In genomic region chr12:110846615-110847566, GRCh38 we compare ENCODE assay signal across 1 cellular context.
TF ChIP-seq lines count a peak whose summit lies in the region.

Gene CCDC63, plus strand, starts transcription at chr12:110846987. Its CDS starts 5,968 bp downstream, at chr12:110852955.

TF ChIP-seq in HepG2, 621 proteins besides CTCF, POLR2A, EP300 and RAD21 (continued from another document):
- TF ChIP-seq, protein P1, sequence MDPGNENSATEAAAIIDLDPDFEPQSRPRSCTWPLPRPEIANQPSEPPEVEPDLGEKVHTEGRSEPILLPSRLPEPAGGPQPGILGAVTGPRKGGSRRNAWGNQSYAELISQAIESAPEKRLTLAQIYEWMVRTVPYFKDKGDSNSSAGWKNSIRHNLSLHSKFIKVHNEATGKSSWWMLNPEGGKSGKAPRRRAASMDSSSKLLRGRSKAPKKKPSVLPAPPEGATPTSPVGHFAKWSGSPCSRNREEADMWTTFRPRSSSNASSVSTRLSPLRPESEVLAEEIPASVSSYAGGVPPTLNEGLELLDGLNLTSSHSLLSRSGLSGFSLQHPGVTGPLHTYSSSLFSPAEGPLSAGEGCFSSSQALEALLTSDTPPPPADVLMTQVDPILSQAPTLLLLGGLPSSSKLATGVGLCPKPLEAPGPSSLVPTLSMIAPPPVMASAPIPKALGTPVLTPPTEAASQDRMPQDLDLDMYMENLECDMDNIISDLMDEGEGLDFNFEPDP (CRISPR knock-in tag; conservative IDR thresholded peaks at IDR 0.05) = no peak
- TF ChIP-seq ZNF552 (CRISPR knock-in tag; IDR thresholded peaks at IDR 0.05; ENCODE audit: borderline replicate concordance) (no peak), ZNF687 (CRISPR knock-in tag; IDR thresholded peaks at IDR 0.05) (peak; percentile 67), ARID2 (CRISPR knock-in tag; IDR thresholded peaks at IDR 0.05; ENCODE audit: borderline replicate concordance) (peak; percentile 98), ZNF510 (CRISPR knock-in tag; IDR thresholded peaks at IDR 0.05; ENCODE audit: low read depth) (no peak), BORCS8-MEF2B (CRISPR knock-in tag; IDR thresholded peaks at IDR 0.05) (0 out of 2 replicates have a peak, but pooled peaks have one; percentile 41), ZBTB4 (CRISPR knock-in tag; IDR thresholded peaks at IDR 0.05; ENCODE audit: borderline replicate concordance) (peak; percentile 49; the same call in 1 of the 2 replicates), HNF4A (CRISPR knock-in tag; IDR thresholded peaks at IDR 0.05) (0 out of 2 replicates have a peak, but pooled peaks have one; percentile 8), ATF2 (CRISPR knock-in tag; IDR thresholded peaks at IDR 0.05) (0 out of 2 replicates have a peak, but pooled peaks have one; percentile 30), TBX2 (CRISPR knock-in tag; IDR thresholded peaks at IDR 0.05; ENCODE audit: borderline replicate concordance) (peak; percentile 30; the same call in 1 of the 2 replicates), ZSCAN25 (CRISPR knock-in tag; IDR thresholded peaks at IDR 0.05) (0 out of 2 replicates have a peak, but pooled peaks have one; percentile 36), FOSL2 (CRISPR knock-in tag; IDR thresholded peaks at IDR 0.05) (no peak), HOXA3 (CRISPR knock-in tag; IDR thresholded peaks at IDR 0.05) (peak; percentile 36; the same call in 1 of the 2 replicates)
- TF ChIP-seq, protein P2, sequence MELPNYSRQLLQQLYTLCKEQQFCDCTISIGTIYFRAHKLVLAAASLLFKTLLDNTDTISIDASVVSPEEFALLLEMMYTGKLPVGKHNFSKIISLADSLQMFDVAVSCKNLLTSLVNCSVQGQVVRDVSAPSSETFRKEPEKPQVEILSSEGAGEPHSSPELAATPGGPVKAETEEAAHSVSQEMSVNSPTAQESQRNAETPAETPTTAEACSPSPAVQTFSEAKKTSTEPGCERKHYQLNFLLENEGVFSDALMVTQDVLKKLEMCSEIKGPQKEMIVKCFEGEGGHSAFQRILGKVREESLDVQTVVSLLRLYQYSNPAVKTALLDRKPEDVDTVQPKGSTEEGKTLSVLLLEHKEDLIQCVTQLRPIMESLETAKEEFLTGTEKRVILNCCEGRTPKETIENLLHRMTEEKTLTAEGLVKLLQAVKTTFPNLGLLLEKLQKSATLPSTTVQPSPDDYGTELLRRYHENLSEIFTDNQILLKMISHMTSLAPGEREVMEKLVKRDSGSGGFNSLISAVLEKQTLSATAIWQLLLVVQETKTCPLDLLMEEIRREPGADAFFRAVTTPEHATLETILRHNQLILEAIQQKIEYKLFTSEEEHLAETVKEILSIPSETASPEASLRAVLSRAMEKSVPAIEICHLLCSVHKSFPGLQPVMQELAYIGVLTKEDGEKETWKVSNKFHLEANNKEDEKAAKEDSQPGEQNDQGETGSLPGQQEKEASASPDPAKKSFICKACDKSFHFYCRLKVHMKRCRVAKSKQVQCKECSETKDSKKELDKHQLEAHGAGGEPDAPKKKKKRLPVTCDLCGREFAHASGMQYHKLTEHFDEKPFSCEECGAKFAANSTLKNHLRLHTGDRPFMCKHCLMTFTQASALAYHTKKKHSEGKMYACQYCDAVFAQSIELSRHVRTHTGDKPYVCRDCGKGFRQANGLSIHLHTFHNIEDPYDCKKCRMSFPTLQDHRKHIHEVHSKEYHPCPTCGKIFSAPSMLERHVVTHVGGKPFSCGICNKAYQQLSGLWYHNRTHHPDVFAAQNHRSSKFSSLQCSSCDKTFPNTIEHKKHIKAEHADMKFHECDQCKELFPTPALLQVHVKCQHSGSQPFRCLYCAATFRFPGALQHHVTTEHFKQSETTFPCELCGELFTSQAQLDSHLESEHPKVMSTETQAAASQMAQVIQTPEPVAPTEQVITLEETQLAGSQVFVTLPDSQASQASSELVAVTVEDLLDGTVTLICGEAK (IDR thresholded peaks at IDR 0.05) = no peak
- TF ChIP-seq, protein P2 (CRISPR knock-in tag; IDR thresholded peaks at IDR 0.05) = no peak
- TF ChIP-seq, protein P3, sequence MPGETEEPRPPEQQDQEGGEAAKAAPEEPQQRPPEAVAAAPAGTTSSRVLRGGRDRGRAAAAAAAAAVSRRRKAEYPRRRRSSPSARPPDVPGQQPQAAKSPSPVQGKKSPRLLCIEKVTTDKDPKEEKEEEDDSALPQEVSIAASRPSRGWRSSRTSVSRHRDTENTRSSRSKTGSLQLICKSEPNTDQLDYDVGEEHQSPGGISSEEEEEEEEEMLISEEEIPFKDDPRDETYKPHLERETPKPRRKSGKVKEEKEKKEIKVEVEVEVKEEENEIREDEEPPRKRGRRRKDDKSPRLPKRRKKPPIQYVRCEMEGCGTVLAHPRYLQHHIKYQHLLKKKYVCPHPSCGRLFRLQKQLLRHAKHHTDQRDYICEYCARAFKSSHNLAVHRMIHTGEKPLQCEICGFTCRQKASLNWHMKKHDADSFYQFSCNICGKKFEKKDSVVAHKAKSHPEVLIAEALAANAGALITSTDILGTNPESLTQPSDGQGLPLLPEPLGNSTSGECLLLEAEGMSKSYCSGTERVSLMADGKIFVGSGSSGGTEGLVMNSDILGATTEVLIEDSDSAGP (CRISPR knock-in tag; IDR thresholded peaks at IDR 0.05; ENCODE audit: borderline replicate concordance) = peak; percentile 46; the same call in 1 of the 2 replicates
